8 cellular contexts compared by ENCODE assay signal in genomic region chr19:35628565-35629331, GRCh38. TPM values are rescaled to one million over a fixed set of nuclear protein-coding genes. Genes with fewer than 3 reads are reported as not detected.
DNase-seq lines count a peak whose midpoint lies in the region; ATAC-seq, FAIRE-seq and TF ChIP-seq lines count a peak whose summit lies in the region.

A gene with protein sequence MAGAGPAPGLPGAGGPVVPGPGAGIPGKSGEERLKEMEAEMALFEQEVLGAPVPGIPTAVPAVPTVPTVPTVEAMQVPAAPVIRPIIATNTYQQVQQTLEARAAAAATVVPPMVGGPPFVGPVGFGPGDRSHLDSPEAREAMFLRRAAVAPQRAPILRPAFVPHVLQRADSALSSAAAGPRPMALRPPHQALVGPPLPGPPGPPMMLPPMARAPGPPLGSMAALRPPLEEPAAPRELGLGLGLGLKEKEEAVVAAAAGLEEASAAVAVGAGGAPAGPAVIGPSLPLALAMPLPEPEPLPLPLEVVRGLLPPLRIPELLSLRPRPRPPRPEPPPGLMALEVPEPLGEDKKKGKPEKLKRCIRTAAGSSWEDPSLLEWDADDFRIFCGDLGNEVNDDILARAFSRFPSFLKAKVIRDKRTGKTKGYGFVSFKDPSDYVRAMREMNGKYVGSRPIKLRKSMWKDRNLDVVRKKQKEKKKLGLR (plus strand): TSS chr19:35629036. CDS start chr19:35629154, 118 bp downstream.

- TF ChIP-seq CTCF in adrenal gland (IDR thresholded peaks at IDR 0.05): no peak
- no peak for TF ChIP-seq CTCF in type B pancreatic cell (conservative IDR thresholded peaks at IDR 0.05)

- H3K9me3 Mint-ChIP-seq in type B pancreatic cell: no peaks in the 10 kb centered on the region

- H3K4me3 Mint-ChIP-seq in type B pancreatic cell: peak within 1 kb of the TSS; percentile 99

- 0% methylated on average over 23 to 56 of the region's 56 CpGs for WGBS in adrenal gland, 4 donors

- H3K36me3 Mint-ChIP-seq in type B pancreatic cell: peaks cover 19% of the 10 kb centered on the region

- H3K27me3 Mint-ChIP-seq in type B pancreatic cell: peaks cover 4% of the 10 kb centered on the region

- peak within 1 kb of the TSS; percentile 99 for H3K27ac Mint-ChIP-seq in type B pancreatic cell

- peaks cover 0 to 39% of the 10 kb centered on the region in 2 donors for H3K36me3 ChIP-seq in adrenal gland (replicated peaks in 1 of 2)

- peak; percentile 100 for FAIRE-seq in GM12892 (lab: Jason Lieb, UNC)

- DNase-seq in GM12892 (ENCODE audit: insufficient read length) (peak; percentile 96), NCI-H146 (lab: John Stamatoyannopoulos, UW) (peak; percentile 99), T-helper 1 cell (peak; percentile 86 to 99 (median 92)), adrenal gland (peak; percentile 96 to 99 (median 99)), cardiac septum (ENCODE audit: low spot score) (peak; percentile 96), pons (ENCODE audit: low spot score) (peak; percentile 98), type B pancreatic cell (ENCODE audit: extremely low spot score, unreplicated experiment) (peak; percentile 98)

- no peaks in the 10 kb centered on the region for H3K9me3 ChIP-seq in adrenal gland (replicated peaks in 1 of 3)

- H3K4me1 ChIP-seq in adrenal gland (replicated peaks in 1 of 2): peaks cover 11 to 18% of the 10 kb centered on the region in 2 donors

- peak; percentile 95 for ATAC-seq in HG02852 (IDR thresholded peaks at IDR 0.05; ENCODE audit: unreplicated experiment)

- peaks cover 11% of the 10 kb centered on the region for H3K4me1 Mint-ChIP-seq in type B pancreatic cell (ENCODE audit: unreplicated experiment)

- H3K27me3 ChIP-seq in adrenal gland: no peaks in the 10 kb centered on the region

- TF ChIP-seq POLR2A in GM12892 (IDR thresholded peaks at IDR 0.05; ENCODE audit: low read depth, low read length) (peak; percentile 68), adrenal gland (IDR thresholded peaks at IDR 0.05) (peak; percentile 42 to 89)

- intact Hi-C loops in adrenal gland (cut with DNase I): no loop called here
- intact Hi-C loops in cardiac septum (cut with DNase I): loop anchor here (2.0 kb wide), 2 partner anchors 16 kb away; partner anchors contain the start of gene HAUS5

- H3K4me3 ChIP-seq in adrenal gland: peak within 1 kb of the TSS; percentile 38 to 95 (median 72)

- peak within 1 kb of the TSS; percentile 51 to 90 (median 87) for H3K27ac ChIP-seq in adrenal gland

RNA-seq across cellular contexts. Expression of the gene that starts here (rescaled TPM):
- polyA plus RNA-seq in GM12892 (2012; ENCODE audit: missing spikeins): 21.1 TPM
- total RNA-seq in adrenal gland: 10 to 100 TPM; 60.6 to 92.9 (median 77.9) TPM
- polyA plus RNA-seq in adrenal gland: 100 to 1,000 TPM in 1 of 3 donors, 10 to 100 TPM in 2; 23.9 to 107 (median 80.7) TPM
- total RNA-seq in cardiac septum: 56.2 TPM
- total RNA-seq in type B pancreatic cell (ENCODE audit: low replicate concordance): 79.6 and 84.9 TPM in 2 replicates

Comparison
In these comparisons a context has a peak if more than half of its experiments do, and no peak if none do; other contexts are left out.
1. Peak in every context shown above with its lines: DNase-seq, ATAC-seq, H3K4me3 ChIP-seq and H3K27ac ChIP-seq.